1 cellular context compared by ENCODE assay signal in genomic region chr10:69367469-69367868, GRCh38.
TF ChIP-seq lines count a peak whose summit lies in the region.

No MANE protein-coding gene starts in this region.

TF ChIP-seq in SK-N-SH, 30 proteins besides CTCF, POLR2A, EP300 and RAD21 (continued from another document):
- TF ChIP-seq USF1 (IDR thresholded peaks at IDR 0.05; ENCODE audit: borderline replicate concordance, low read depth) (no peak), JUND (IDR thresholded peaks at IDR 0.05) (no peak), TAF1 (IDR thresholded peaks at IDR 0.05; ENCODE audit: borderline replicate concordance, low read depth, low read length) (no peak), TEAD4 (IDR thresholded peaks at IDR 0.05; ENCODE audit: borderline replicate concordance, insufficient read depth) (no peak), NRF1 (IDR thresholded peaks at IDR 0.05; ENCODE audit: low read depth, low read length) (no peak), FOXJ3 (CRISPR knock-in tag; IDR thresholded peaks at IDR 0.05) (no peak), SMC3 (IDR thresholded peaks at IDR 0.05; ENCODE audit: low read depth, low read length) (no peak), POLR2AphosphoS5 (IDR thresholded peaks at IDR 0.05; ENCODE audit: low read depth, low read length) (no peak), NFIC (IDR thresholded peaks at IDR 0.05; ENCODE audit: borderline replicate concordance) (no peak), EZH2phosphoT487 (IDR thresholded peaks at IDR 0.05; ENCODE audit: borderline replicate concordance, low read depth) (no peak), ZBTB33 (IDR thresholded peaks at IDR 0.05; ENCODE audit: borderline replicate concordance, low read depth) (no peak), FOXM1 (IDR thresholded peaks at IDR 0.05; ENCODE audit: low read depth) (no peak), CHD2 (IDR thresholded peaks at IDR 0.05; ENCODE audit: low read length, partially characterized antibody) (no peak), GATA2 (CRISPR knock-in tag; IDR thresholded peaks at IDR 0.05) (no peak), RFX5 (IDR thresholded peaks at IDR 0.05; ENCODE audit: low read length) (no peak), PBX3 (IDR thresholded peaks at IDR 0.05) (no peak), GABPA (IDR thresholded peaks at IDR 0.05; ENCODE audit: low read depth) (no peak), USF2 (IDR thresholded peaks at IDR 0.05; ENCODE audit: borderline replicate concordance, low read depth, low read length) (no peak)
